ENCODE assay signal across 3 cellular contexts in the genomic region with DNA sequence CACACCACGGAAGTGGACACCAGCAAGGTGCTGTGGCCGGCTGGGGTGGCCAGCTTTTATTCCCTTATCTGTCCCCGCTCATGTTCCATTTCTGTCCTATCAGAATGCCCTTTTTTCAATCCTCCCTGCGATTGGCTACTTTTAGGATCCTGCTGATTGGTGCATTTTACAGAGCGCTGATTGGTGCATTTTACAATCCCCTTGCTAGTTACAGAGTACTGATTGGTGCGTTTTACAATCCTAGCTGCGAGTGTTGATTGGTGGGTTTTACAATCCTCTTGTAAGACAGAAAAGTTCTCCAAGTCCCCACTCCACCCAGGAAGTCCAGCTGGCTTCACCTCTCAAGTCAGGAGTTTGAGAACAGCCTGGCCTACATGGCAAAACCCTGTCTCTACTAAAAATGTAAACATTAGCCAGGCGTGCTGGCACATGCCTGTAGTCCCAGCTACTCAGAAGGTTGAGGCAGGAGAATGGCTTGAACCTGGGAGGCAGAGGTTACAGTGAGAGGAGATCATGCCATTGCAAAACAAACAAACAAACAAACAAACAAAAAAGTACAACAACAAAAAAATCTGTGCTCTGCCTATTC. TPM values are rescaled to one million over a fixed set of nuclear protein-coding genes. Genes with fewer than 3 reads are reported as not detected.
"Had no signal": no experiment of that assay in that cellular context is flagged by ENCODE, and none has a peak within 500 bp of the region (broad histone marks: within the 10 kb centered on the region; RNA-seq: fewer than 3 reads in every experiment).

No MANE protein-coding gene starts in this region.

RNA-seq across cellular contexts. Expression of gene HEYL, which starts 37.7 kb away (rescaled TPM):
- total RNA-seq: endothelial cell of umbilical vein, lung microvascular endothelial cell had no signal
- polyA plus RNA-seq: endothelial cell of umbilical vein, keratinocyte had no signal
